25 cellular contexts compared by ENCODE assay signal in genomic region chr3:63092545-63092944, GRCh38.
"Had no signal": no experiment of that assay in that cellular context is flagged by ENCODE, and none has a peak within 500 bp of the region (broad histone marks: within the 10 kb centered on the region; RNA-seq: fewer than 3 reads in every experiment).

No MANE protein-coding gene starts in this region.

- DNase-seq: cortex of kidney; effector memory CD8-positive, alpha-beta T cell; erythroblast; esophagus squamous epithelium; foreskin melanocyte; glutamatergic neuron; hypothalamus; left ventricle myocardium superior; lower lobe of right lung; naive thymus-derived CD8-positive, alpha-beta T cell; nephron progenitor cell; pancreas; stimulated activated CD4-positive, alpha-beta T cell treated with anti-CD3 and anti-CD28 coated beads, Interleukin-12 subunit alpha, Interleukin-12 subunit beta, amount 100 ng/mL, for 4 hours; stimulated activated CD4-positive, alpha-beta T cell treated with anti-CD3 and anti-CD28 coated beads, Interleukin-1b, Interleukin-23, amount 100 ng/mL, for 48 hours; stimulated activated CD4-positive, alpha-beta T cell treated with anti-CD3 and anti-CD28 coated beads, Interleukin-4, amount 100 ng/mL, for 1 hour; stimulated activated CD8-positive, alpha-beta memory T cell treated with anti-CD3 and anti-CD28 coated beads, Interleukin-4, amount 100 ng/mL, for 48 hours; stimulated activated naive CD4-positive, alpha-beta T cell treated with Interleukin-2 at 50 U/mL for 16 hours; stomach; testis; tibial artery; upper lobe of left lung had no signal

- H3K4me1 ChIP-seq: esophagus squamous epithelium, lower lobe of right lung, pancreas, right atrium auricular region, stomach, testis, tibial artery, upper lobe of left lung had no signal

- H3K9me3 ChIP-seq: esophagus squamous epithelium, lower lobe of right lung, neutrophil, pancreas, right atrium auricular region, testis, tibial artery, upper lobe of left lung had no signal

- H3K4me3 ChIP-seq: esophagus squamous epithelium, lower lobe of right lung, pancreas, right atrium auricular region, smooth muscle cell, stomach, testis, tibial artery, upper lobe of left lung had no signal

- H3K27ac ChIP-seq: esophagus squamous epithelium, lower lobe of right lung, neutrophil, pancreas, right atrium auricular region, stomach, testis, tibial artery, upper lobe of left lung had no signal

- ATAC-seq: effector memory CD8-positive, alpha-beta T cell; left ventricle myocardium superior; lower lobe of right lung; naive thymus-derived CD8-positive, alpha-beta T cell; pancreas; sciatic nerve had no signal

- H3K36me3 ChIP-seq: esophagus squamous epithelium, lower lobe of right lung, neutrophil, pancreas, right atrium auricular region, stomach, tibial artery, upper lobe of left lung had no signal

- H3K27me3 ChIP-seq: esophagus squamous epithelium, neutrophil, pancreas, right atrium auricular region, stomach, testis, tibial artery, upper lobe of left lung had no signal
